14 cellular contexts compared by ENCODE assay signal in the genomic region with DNA sequence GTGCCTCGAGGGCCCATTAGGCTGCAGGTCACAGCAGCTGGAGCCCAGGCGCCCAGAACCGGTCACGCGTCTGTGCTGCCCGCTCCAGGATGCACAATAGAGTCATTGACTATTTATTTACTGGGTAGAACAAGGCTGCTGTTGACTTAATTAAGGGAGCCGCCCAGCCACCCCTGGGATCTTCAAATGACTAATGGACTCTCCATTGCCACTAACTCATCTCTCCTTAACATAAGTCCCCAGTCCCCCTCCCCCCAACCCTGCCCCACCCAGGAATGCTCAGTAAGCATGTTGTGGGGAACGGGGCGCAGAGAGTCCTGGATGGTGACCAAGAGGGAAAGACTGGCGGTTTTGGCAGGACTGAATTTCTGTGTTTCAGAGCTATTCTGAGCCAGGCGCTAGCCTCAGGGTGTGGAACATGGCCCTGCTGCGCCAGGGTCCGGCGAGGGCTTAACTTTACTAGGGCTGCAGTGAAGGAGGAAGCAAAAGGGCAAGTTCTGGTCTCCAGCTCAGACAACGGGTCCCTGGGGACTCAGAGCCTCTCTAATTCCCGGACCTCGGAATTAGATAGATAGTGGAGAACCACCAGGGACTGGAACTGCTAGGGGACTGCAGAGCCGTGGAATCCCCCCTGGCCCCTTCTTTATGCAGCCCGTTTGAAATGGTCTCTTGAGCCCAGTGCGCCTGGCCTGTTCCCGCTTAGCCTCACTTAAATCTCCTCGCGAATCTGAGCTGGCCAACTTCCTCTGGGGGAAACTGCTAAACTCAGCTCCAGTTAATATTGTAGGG.
DNase-seq lines count a peak whose midpoint lies in the region; TF ChIP-seq lines count a peak whose summit lies in the region.
"Had no signal": no experiment of that assay in that cellular context is flagged by ENCODE, and none has a peak within 500 bp of the region (broad histone marks: within the 10 kb centered on the region; RNA-seq: fewer than 3 reads in every experiment).

No MANE protein-coding gene starts in this region.

- DNase-seq in DMS53 (lab: John Stamatoyannopoulos, UW) (peak; percentile 46), DMS53 treated with DMSO at 0.1 percent for 48 hours (lab: John Stamatoyannopoulos, UW; ENCODE audit: unreplicated experiment) (no peak), NCI-H748 (lab: John Stamatoyannopoulos, UW; ENCODE audit: unreplicated experiment) (peak; percentile 88), fibroblast of mammary gland (ENCODE audit: low read depth) (peak; percentile 29), retina (peak; percentile 63), 8988T (no peak), HuH-7 (ENCODE audit: low spot score) (no peak), NCI-H2107 treated with DMSO at 0.1 percent for 48 hours (lab: John Stamatoyannopoulos, UW; ENCODE audit: unreplicated experiment) (no peak)
- DNase-seq: activated B cell treated with CpG ODN at 0.5 μM for 24 hours; activated naive CD4-positive, alpha-beta T cell; effector memory CD8-positive, alpha-beta T cell; MM.1S; sigmoid colon had no signal

- no peak for TF ChIP-seq CTCF in fibroblast of mammary gland (conservative IDR thresholded peaks at IDR 0.05; ENCODE audit: control insufficient read depth, insufficient read depth, low read depth, low read length)

- H3K4me3 ChIP-seq in fibroblast of mammary gland (ENCODE audit: control insufficient read depth, low read depth, low read length): no peak overlapping the region
- H3K4me3 ChIP-seq: left lung had no signal

Comparison
In these comparisons a context has a peak if more than half of its experiments do, and no peak if none do; other contexts are left out.
1. DNase-seq: peak in DMS53 (single experiment), NCI-H748 (single experiment), fibroblast of mammary gland (single experiment) and retina (single experiment); none in DMS53 treated with DMSO at 0.1 percent for 48 hours (single experiment), 8988T (single experiment), HuH-7 (single experiment) and NCI-H2107 treated with DMSO at 0.1 percent for 48 hours (single experiment).